In the genomic region with DNA sequence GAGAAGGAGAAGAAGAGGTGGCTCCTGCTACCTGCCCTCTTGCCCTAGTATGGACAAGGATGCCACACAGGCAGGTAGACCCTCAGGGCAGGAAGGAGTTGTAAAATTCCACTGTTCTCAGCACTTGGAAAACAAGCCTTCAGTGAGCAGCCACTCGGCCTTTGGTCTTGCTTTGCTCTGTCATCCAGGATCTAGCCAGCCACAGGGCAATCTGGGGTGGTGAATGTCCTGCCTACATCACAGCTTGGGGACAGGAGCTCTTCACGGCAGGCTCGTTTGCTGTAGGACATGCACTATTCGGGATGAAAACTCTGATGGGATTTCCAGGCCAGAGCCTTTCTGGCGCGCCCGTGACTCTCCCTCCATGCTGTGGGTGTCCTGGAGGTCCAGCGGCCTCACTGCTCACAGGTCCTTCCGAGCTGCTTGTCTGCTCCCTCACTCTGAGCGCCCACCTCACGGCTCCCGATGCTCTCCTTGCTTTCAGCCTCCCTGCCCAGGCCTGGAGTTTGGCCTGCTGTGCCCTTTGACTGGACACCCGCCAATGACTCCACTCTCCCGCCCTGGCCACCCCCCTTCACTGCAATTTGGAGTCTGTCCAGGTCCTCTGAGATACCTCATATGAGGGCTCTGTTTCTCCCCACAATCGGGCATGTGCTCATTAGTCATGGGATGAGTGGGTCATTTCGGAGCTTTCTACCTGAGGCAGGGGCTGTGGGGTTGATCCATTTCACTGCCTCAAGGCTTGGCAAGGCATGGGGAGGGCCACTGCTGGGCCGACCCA, we compare ENCODE assay signal across 15 cellular contexts.
DNase-seq lines count a peak whose midpoint lies in the region; ATAC-seq, FAIRE-seq and TF ChIP-seq lines count a peak whose summit lies in the region.
"Had no signal": no experiment of that assay in that cellular context is flagged by ENCODE, and none has a peak within 500 bp of the region (broad histone marks: within the 10 kb centered on the region; RNA-seq: fewer than 3 reads in every experiment).

No MANE protein-coding gene starts in this region.

- ATAC-seq in HG03432 (IDR thresholded peaks at IDR 0.05; ENCODE audit: unreplicated experiment) (no peak), HG03565 (IDR thresholded peaks at IDR 0.05; ENCODE audit: unreplicated experiment) (no peak)

- H3K27ac ChIP-seq in endothelial cell of umbilical vein (ENCODE audit: insufficient read depth, low read depth, low read length) (no peak overlapping the region), mesenchymal stem cell (ENCODE audit: low read length, poor library complexity, severe bottlenecking) (no peak overlapping the region)
- H3K27ac ChIP-seq: BLaER1 treated with 17β-estradiol and CSF1 and Interleukin-3, amounts not matched to agents 10 nM and 100 nM; tibial artery had no signal

- H4K20me1 ChIP-seq in endothelial cell of umbilical vein (replicated peaks; ENCODE audit: control insufficient read depth, extremely low read depth, insufficient read depth, low read length): no peaks in the 10 kb centered on the region
- H4K20me1 ChIP-seq: BLaER1 treated with 17β-estradiol and CSF1 and Interleukin-3, amounts not matched to agents 10 nM and 100 nM had no signal

- FAIRE-seq in endothelial cell of umbilical vein (lab: Jason Lieb, UNC): no peak

- H3K4me2 ChIP-seq in endothelial cell of umbilical vein (ENCODE audit: insufficient read depth, low read length): no peak overlapping the region
- no peak overlapping the region for H3K4me2 ChIP-seq in mesenchymal stem cell (ENCODE audit: low read length, poor library complexity, severe bottlenecking)
- H3K4me2 ChIP-seq: BLaER1 treated with 17β-estradiol and CSF1 and Interleukin-3, amounts not matched to agents 10 nM and 100 nM had no signal

- CTCF ChIA-PET in endothelial cell of umbilical vein (lab: Charles Lee): interaction anchor here (0.7 to 1.0 kb wide), 3 partner anchors 11 to 283 kb away, joined by 3 read pairs; no protein-coding TSS in a partner anchor

- no peak overlapping the region for H4K8ac ChIP-seq in mesenchymal stem cell (ENCODE audit: low read length)

- H3K14ac ChIP-seq in mesenchymal stem cell (ENCODE audit: low read length in 2 of 2): peak overlapping the region in 1 of 2 experiments; percentile 58

- H2BK5ac ChIP-seq in mesenchymal stem cell (ENCODE audit: low read depth, low read length, poor library complexity, severe bottlenecking): no peak overlapping the region

- H2AFZ ChIP-seq in endothelial cell of umbilical vein (ENCODE audit: low read depth, low read length): peak overlapping the region; percentile 31
- H2AFZ ChIP-seq in mesenchymal stem cell (ENCODE audit: low read depth, low read length): no peak overlapping the region

- H3K9me1 ChIP-seq in endothelial cell of umbilical vein (replicated peaks; ENCODE audit: control insufficient read depth, extremely low read depth, insufficient read depth, low read length): no peaks in the 10 kb centered on the region

- H3K4me3 ChIP-seq in endothelial cell of umbilical vein (replicated peaks in 1 of 3; ENCODE audit: insufficient read depth in 1 of 3, low read depth in 1 of 3, low read length in 3 of 3) (no peak overlapping the region), mesenchymal stem cell (ENCODE audit: insufficient read depth in 1 of 2, low read depth in 1 of 2, low read length in 2 of 2) (peak overlapping the region in 1 of 2 experiments; percentile 31)
- H3K4me3 ChIP-seq: BLaER1 treated with 17β-estradiol and CSF1 and Interleukin-3, amounts not matched to agents 10 nM and 100 nM; tibial artery had no signal

- peak overlapping the region in 1 of 2 experiments; percentile 6 for H2BK12ac ChIP-seq in mesenchymal stem cell (ENCODE audit: low read length in 2 of 2)

- no peak overlapping the region for H2BK120ac ChIP-seq in mesenchymal stem cell (ENCODE audit: low read depth, low read length)

- intact Hi-C loops in endothelial cell of umbilical vein (cut with micrococcal nuclease): no loop called here

- H3K36me3 ChIP-seq in endothelial cell of umbilical vein (ENCODE audit: control insufficient read depth in 2 of 2, extremely low read depth in 1 of 2, insufficient read depth in 2 of 2, low read length in 2 of 2): no peaks in the 10 kb centered on the region
- no peaks in the 10 kb centered on the region for H3K36me3 ChIP-seq in mesenchymal stem cell (ENCODE audit: control insufficient read depth in 1 of 2, insufficient read depth in 2 of 2, low read depth in 1 of 2, low read length in 2 of 2)
- H3K36me3 ChIP-seq: BLaER1 treated with 17β-estradiol and CSF1 and Interleukin-3, amounts not matched to agents 10 nM and 100 nM; tibial artery had no signal

- H3K4me1 ChIP-seq in endothelial cell of umbilical vein (ENCODE audit: control insufficient read depth, extremely low read depth, insufficient read depth, low read length) (no peaks in the 10 kb centered on the region), mesenchymal stem cell (ENCODE audit: control insufficient read depth, insufficient read depth, low read depth, low read length) (peaks cover 20% of the 10 kb centered on the region)
- H3K4me1 ChIP-seq: tibial artery had no signal

- DNase-seq in DMS79 (lab: John Stamatoyannopoulos, UW) (peak; percentile 7), NCI-H226 (peak; percentile 81), endothelial cell of umbilical vein (ENCODE audit: low read depth, low spot score) (peak; percentile 5), mesenchymal stem cell (no peak), DMS153 (lab: John Stamatoyannopoulos, UW) (no peak), NCI-H526 (lab: John Stamatoyannopoulos, UW) (no peak)
- DNase-seq: activated CD4-positive, alpha-beta T cell treated with anti-CD3 and anti-CD28 coated beads for 4 hours; effector CD8-positive, alpha-beta T cell; KG1; NCI-H345; occipital lobe; tibial artery had no signal

- peak overlapping the region in 1 of 2 experiments; percentile 6 for H3K18ac ChIP-seq in mesenchymal stem cell (ENCODE audit: low read depth in 1 of 2, low read length in 2 of 2)

- TF ChIP-seq CTCF in endothelial cell of umbilical vein (IDR thresholded peaks at IDR 0.05; ENCODE audit: extremely low read depth in 1 of 2, insufficient read depth in 1 of 2, low read depth in 1 of 2, low read length in 2 of 2): no peak

- H3K27me3 ChIP-seq in endothelial cell of umbilical vein (ENCODE audit: control insufficient read depth in 2 of 2, insufficient read depth in 2 of 2, low read length in 2 of 2) (peaks cover 2 to 5% of the 10 kb centered on the region in 2 experiments), mesenchymal stem cell (ENCODE audit: control insufficient read depth in 1 of 2, insufficient read depth in 1 of 2, low read length in 2 of 2) (peaks cover 0 to 3% of the 10 kb centered on the region in 2 experiments)
- H3K27me3 ChIP-seq: BLaER1 treated with 17β-estradiol and CSF1 and Interleukin-3, amounts not matched to agents 10 nM and 100 nM; tibial artery had no signal

- no peaks in the 10 kb centered on the region for H3K79me1 ChIP-seq in mesenchymal stem cell (replicated peaks; ENCODE audit: low read length, poor library complexity, severe bottlenecking)

- H2AK5ac ChIP-seq in mesenchymal stem cell (ENCODE audit: low read length, severe bottlenecking): no peak overlapping the region

- POLR2A ChIA-PET in endothelial cell of umbilical vein (lab: Charles Lee): no interaction called here

- dilution Hi-C loops in endothelial cell of umbilical vein (cut with MboI; ENCODE audit: extremely low pct_ligation_motif_present, low sequenced_read_pairs): no loop called here

- H4K91ac ChIP-seq in mesenchymal stem cell (ENCODE audit: low read length): no peak overlapping the region

- no peaks in the 10 kb centered on the region for H3K79me2 ChIP-seq in endothelial cell of umbilical vein (ENCODE audit: control insufficient read depth, insufficient read depth, low read length)

- H3K4ac ChIP-seq in mesenchymal stem cell (ENCODE audit: low read depth in 1 of 2, low read length in 2 of 2): peak overlapping the region in 1 of 2 experiments; percentile 69

- no peak overlapping the region for H3K23ac ChIP-seq in mesenchymal stem cell (ENCODE audit: low read length in 2 of 2)

- H3K9ac ChIP-seq in endothelial cell of umbilical vein (replicated peaks; ENCODE audit: extremely low read depth, insufficient read depth, low read length): no peak overlapping the region
- peak overlapping the region; percentile 72 for H3K9ac ChIP-seq in mesenchymal stem cell (ENCODE audit: low read length)
- H3K9ac ChIP-seq: BLaER1 treated with 17β-estradiol and CSF1 and Interleukin-3, amounts not matched to agents 10 nM and 100 nM had no signal

- no peak for TF ChIP-seq POLR2A in endothelial cell of umbilical vein (IDR thresholded peaks at IDR 0.05; ENCODE audit: low read depth, low read length)

- no TSS peak for BruUV-seq in endothelial cell of umbilical vein (replicated peaks; lab: Mats Ljungman, UMichigan)

- no peak overlapping the region for H2BK15ac ChIP-seq in mesenchymal stem cell (ENCODE audit: low read depth, poor library complexity, severe bottlenecking)

- WGBS in mesenchymal stem cell: 88% methylated on average over 17 of the region's 17 CpGs

- no peaks in the 10 kb centered on the region for H3K9me3 ChIP-seq in endothelial cell of umbilical vein (replicated peaks; ENCODE audit: control insufficient read depth, insufficient read depth, low read length)
- H3K9me3 ChIP-seq in mesenchymal stem cell (ENCODE audit: control insufficient read depth, low read length): no peaks in the 10 kb centered on the region
- H3K9me3 ChIP-seq: BLaER1 treated with 17β-estradiol and CSF1 and Interleukin-3, amounts not matched to agents 10 nM and 100 nM; tibial artery had no signal

TF ChIP-seq in endothelial cell of umbilical vein, 7 proteins besides CTCF, POLR2A, EP300 and RAD21:
- TF ChIP-seq FOS (IDR thresholded peaks at IDR 0.05; ENCODE audit: borderline replicate concordance, insufficient read depth, low read length) (no peak), GATA2 (IDR thresholded peaks at IDR 0.05; ENCODE audit: insufficient read depth, insufficient read length, low read depth, low read length) (no peak), JUN (IDR thresholded peaks at IDR 0.05; ENCODE audit: borderline replicate concordance, insufficient read depth, insufficient read length, low read depth) (no peak), POLR2AphosphoS5 (IDR thresholded peaks at IDR 0.05; ENCODE audit: insufficient read depth, low read depth, low read length) (no peak), EZH2 (IDR thresholded peaks at IDR 0.05; ENCODE audit: borderline replicate concordance, low read depth, low read length, severe bottlenecking) (no peak), MYC (IDR thresholded peaks at IDR 0.05; ENCODE audit: low read depth, low read length) (no peak)
- TF ChIP-seq, protein P1, sequence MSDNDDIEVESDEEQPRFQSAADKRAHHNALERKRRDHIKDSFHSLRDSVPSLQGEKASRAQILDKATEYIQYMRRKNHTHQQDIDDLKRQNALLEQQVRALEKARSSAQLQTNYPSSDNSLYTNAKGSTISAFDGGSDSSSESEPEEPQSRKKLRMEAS (IDR thresholded peaks at IDR 0.05; ENCODE audit: insufficient read depth, insufficient read length): no peak

Comparison
In these comparisons a context has a peak if more than half of its experiments do, and no peak if none do; other contexts are left out.
1. DNase-seq: peak in DMS79 (single experiment), NCI-H226 (single experiment) and endothelial cell of umbilical vein (single experiment); none in mesenchymal stem cell (single experiment), DMS153 (single experiment) and NCI-H526 (0 of 2).